Comparison of ENCODE assay signal across 10 cellular contexts in genomic region chr12:11228268-11228879, GRCh38. TPM values are rescaled to one million over a fixed set of nuclear protein-coding genes. Genes with fewer than 3 reads are reported as not detected.
A peak's percentile ranks its signal among the peaks of the same experiment; 100 is the strongest.
DNase-seq lines count a peak whose midpoint lies in the region; ATAC-seq and TF ChIP-seq lines count a peak whose summit lies in the region.
"Had no signal": no experiment of that assay in that cellular context is flagged by ENCODE, and none has a peak within 500 bp of the region (broad histone marks: within the 10 kb centered on the region; RNA-seq: fewer than 3 reads in every experiment).

No MANE protein-coding gene starts in this region.

- no peak overlapping the region for H2AFZ ChIP-seq in neural progenitor cell (replicated peaks)

- H3K36me3 Mint-ChIP-seq in neural progenitor cell (no peaks in the 10 kb centered on the region), T-helper 17 cell (ENCODE audit: low read depth) (no peaks in the 10 kb centered on the region)

- H3K36me3 ChIP-seq in neural progenitor cell, result no peaks in the 10 kb centered on the region

- H3K4me3 Mint-ChIP-seq in neural progenitor cell (no peak overlapping the region), T-helper 17 cell (no peak overlapping the region)
- H3K4me3 Mint-ChIP-seq: T-helper 1 cell treated with Interleukin-12 subunit alpha and Interleukin-12 subunit beta and Interleukin-4 antibody, amounts not matched to agents 30 μg/mL and 1 μg/mL, for 36 hours had no signal

- H4K20me1 ChIP-seq in neural progenitor cell (ENCODE audit: low read depth), result no peaks in the 10 kb centered on the region

- no peak overlapping the region for H3K27ac Mint-ChIP-seq in neural progenitor cell
- H3K27ac Mint-ChIP-seq in T-helper 17 cell, result no peak overlapping the region
- H3K27ac Mint-ChIP-seq: T-helper 1 cell treated with Interleukin-12 subunit alpha and Interleukin-12 subunit beta and Interleukin-4 antibody, amounts not matched to agents 30 μg/mL and 1 μg/mL, for 36 hours had no signal

- no peaks in the 10 kb centered on the region for H3K4me1 ChIP-seq in neural progenitor cell

- H3K4me1 Mint-ChIP-seq in neural progenitor cell (no peaks in the 10 kb centered on the region), T-helper 17 cell (no peaks in the 10 kb centered on the region)

- TF ChIP-seq CTCF in neural progenitor cell (IDR thresholded peaks at IDR 0.05), result peak; percentile 80

- H3K4me2 ChIP-seq in neural progenitor cell, result no peak overlapping the region

- H3K4me3 ChIP-seq in neural progenitor cell, result no peak overlapping the region
- H3K4me3 ChIP-seq: skin epidermis had no signal

- H3K27ac ChIP-seq in neural progenitor cell, result no peak overlapping the region
- H3K27ac ChIP-seq: skin epidermis had no signal

- H3K27me3 Mint-ChIP-seq in neural progenitor cell (ENCODE audit: insufficient read depth, low read depth) (no peaks in the 10 kb centered on the region), T-helper 17 cell (no peaks in the 10 kb centered on the region)

- no peak overlapping the region for H3K9ac ChIP-seq in neural progenitor cell

- H3K27me3 ChIP-seq in neural progenitor cell, result no peaks in the 10 kb centered on the region

- H3K9me3 ChIP-seq in neural progenitor cell (ENCODE audit: low read depth), result no peaks in the 10 kb centered on the region
- H3K9me3 ChIP-seq in T-helper 17 cell (ENCODE audit: control insufficient read depth, low read length, poor library complexity, severe bottlenecking), result no peaks in the 10 kb centered on the region

- no peak for ATAC-seq in T-helper 17 cell

- H3K9me3 Mint-ChIP-seq in neural progenitor cell, result no peaks in the 10 kb centered on the region
- H3K9me3 Mint-ChIP-seq: T-helper 1 cell treated with Interleukin-12 subunit alpha and Interleukin-12 subunit beta and Interleukin-4 antibody, amounts not matched to agents 30 μg/mL and 1 μg/mL, for 36 hours had no signal

- no peaks in the 10 kb centered on the region for H3F3A ChIP-seq in neural progenitor cell (ENCODE audit: low read depth)

- H3K79me2 ChIP-seq in neural progenitor cell (ENCODE audit: low read depth), result no peaks in the 10 kb centered on the region

- peak; percentile 50 for DNase-seq in COLO829 (ENCODE audit: low spot score)
- peak; percentile 1 for DNase-seq in GM19238 (ENCODE audit: insufficient read length, low spot score)
- peak; percentile 52 to 55 for DNase-seq in Kasumi-1 (lab: John Stamatoyannopoulos, UW)
- peak; percentile 5 for DNase-seq in SKM-1 treated with dmso at 0.1 percent for 144 hours (lab: John Stamatoyannopoulos, UW; ENCODE audit: unreplicated experiment)
- DNase-seq in epidermal melanocyte (ENCODE audit: insufficient read length, low spot score), result peak; percentile 30
- peak; percentile 77 for DNase-seq in neural progenitor cell (ENCODE audit: low spot score)
- no peak for DNase-seq in T-helper 17 cell
- no peak for DNase-seq in NCI-H1048 (lab: John Stamatoyannopoulos, UW)

RNA-seq across cellular contexts. Expression of gene PRB3, which starts 41.1 kb away (rescaled TPM):
- not detected in 2 replicates for total RNA-seq in neural progenitor cell (ENCODE audit: low replicate concordance)
- total RNA-seq in T-helper 17 cell, result not detected

RNA-seq across cellular contexts. Expression of gene TAS2R42, which starts 41.6 kb away (rescaled TPM):
- total RNA-seq in neural progenitor cell (ENCODE audit: low replicate concordance), result not detected in 2 replicates
- total RNA-seq in T-helper 17 cell, result not detected

RNA-seq across cellular contexts. Expression of gene SMIM10L1, which starts 57.4 kb away (rescaled TPM):
- total RNA-seq in neural progenitor cell (ENCODE audit: low replicate concordance) (11.6 and 16.3 TPM in 2 replicates), T-helper 17 cell (1 to 10 TPM; 9.1 to 9.2 TPM)

Comparison
In these comparisons a context has a peak if more than half of its experiments do, and no peak if none do; other contexts are left out.
1. DNase-seq: peak in COLO829 (single experiment), GM19238 (single experiment), Kasumi-1 (2 of 2), SKM-1 treated with dmso at 0.1 percent for 144 hours (single experiment), epidermal melanocyte (single experiment) and neural progenitor cell (single experiment); none in T-helper 17 cell (0 of 3) and NCI-H1048 (single experiment).